ENCODE assay signal across 14 cellular contexts in the genomic region with DNA sequence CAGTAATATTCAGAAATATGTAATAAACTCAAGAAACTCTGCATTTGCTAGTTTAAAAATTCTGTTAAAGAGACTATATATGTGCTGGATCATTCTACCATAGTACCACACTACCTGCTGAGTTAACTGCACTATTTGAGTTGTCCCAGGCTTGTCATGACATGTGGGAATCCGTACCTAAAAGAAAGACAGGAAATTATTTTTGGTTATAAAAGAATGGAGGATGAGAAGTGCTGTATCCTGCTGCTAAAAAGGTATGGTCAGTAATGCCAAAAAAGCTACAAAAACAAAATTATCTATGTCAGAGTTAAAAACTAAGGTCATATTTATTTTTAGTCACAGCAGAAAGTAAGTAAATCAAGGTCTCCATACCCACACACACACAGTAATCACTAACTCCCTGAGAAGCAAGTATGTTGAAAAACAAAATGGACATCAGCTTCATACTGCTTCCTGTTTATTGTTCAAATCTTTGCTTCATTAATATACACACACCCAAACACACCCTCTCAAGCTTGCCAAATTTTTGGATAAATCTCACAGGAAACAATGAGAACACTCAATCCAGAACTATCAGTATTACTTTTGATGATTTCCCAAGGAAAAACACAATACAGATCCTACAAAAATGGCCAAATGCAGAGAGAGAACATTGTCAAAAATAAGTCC. TPM values are rescaled to one million over a fixed set of nuclear protein-coding genes. Genes with fewer than 3 reads are reported as not detected.
DNase-seq lines count a peak whose midpoint lies in the region; ATAC-seq, FAIRE-seq and TF ChIP-seq lines count a peak whose summit lies in the region.
"Had no signal": no experiment of that assay in that cellular context is flagged by ENCODE, and none has a peak within 500 bp of the region (broad histone marks: within the 10 kb centered on the region; RNA-seq: fewer than 3 reads in every experiment).

No MANE protein-coding gene starts in this region.

- peaks cover 14 to 19% (median 17%) of the 10 kb centered on the region in 4 donors for H3K4me1 Mint-ChIP-seq in CD4-positive, CD25-positive, alpha-beta regulatory T cell

- peaks cover 66% of the 10 kb centered on the region for H3K36me3 ChIP-seq in CD4-positive, CD25-positive, alpha-beta regulatory T cell (ENCODE audit: control insufficient read depth, insufficient read depth, low read length)
- peaks cover 10 to 11% of the 10 kb centered on the region in 2 donors for H3K36me3 ChIP-seq in small intestine (ENCODE audit: control insufficient read depth in 2 of 2, insufficient read depth in 2 of 2, low read length in 2 of 2)
- H3K36me3 ChIP-seq: colonic mucosa had no signal

- H3K36me3 Mint-ChIP-seq in CD4-positive, CD25-positive, alpha-beta regulatory T cell = peaks cover 29% of the 10 kb centered on the region

- no peak overlapping the region for H3K27ac ChIP-seq in CD4-positive, CD25-positive, alpha-beta regulatory T cell (ENCODE audit: insufficient read depth, low read length, poor library complexity, severe bottlenecking)
- H3K27ac ChIP-seq in small intestine (ENCODE audit: low read depth in 1 of 2, low read length in 1 of 2) = peak overlapping the region in 1 of 2 donors; percentile 44
- H3K27ac ChIP-seq: colonic mucosa, esophagus muscularis mucosa, neutrophil, SJSA1 had no signal

- ATAC-seq in CD4-positive, CD25-positive, alpha-beta regulatory T cell (ENCODE audit: low read depth in 2 of 2) = no peak

- no peak for FAIRE-seq in small intestine (lab: Jason Lieb, UNC)

- no peaks in the 10 kb centered on the region for H3K27me3 Mint-ChIP-seq in CD4-positive, CD25-positive, alpha-beta regulatory T cell

- H3K9me3 Mint-ChIP-seq in CD4-positive, CD25-positive, alpha-beta regulatory T cell = no peaks in the 10 kb centered on the region

- DNase-seq in CD4-positive, CD25-positive, alpha-beta regulatory T cell = no peak
- DNase-seq in NCI-H69 (lab: John Stamatoyannopoulos, UW) (peak; percentile 21), cardiac fibroblast (ENCODE audit: low read depth in 2 of 2) (peak; percentile 14 to 36), lung microvascular endothelial cell (ENCODE audit: low read depth in 2 of 2) (peak; percentile 20 to 71), ureter (ENCODE audit: low spot score) (no peak), COR-L47 (lab: John Stamatoyannopoulos, UW) (no peak), small intestine (no peak)
- DNase-seq in stimulated activated CD4-positive, alpha-beta T cell treated with anti-CD3 and anti-CD28 coated beads, Interleukin-15, amount 100 ng/mL, for 24 hours = no peak
- DNase-seq: colonic mucosa, MV-4-11, NCI-H2171 had no signal

- H3K4me3 ChIP-seq in CD4-positive, CD25-positive, alpha-beta regulatory T cell (ENCODE audit: low read depth, low read length) = no peak overlapping the region
- H3K4me3 ChIP-seq in cardiac fibroblast (replicated peaks in 1 of 2; ENCODE audit: low read depth in 2 of 2, low read length in 2 of 2) (no peak overlapping the region), small intestine (ENCODE audit: low read depth in 1 of 2, low read length in 2 of 2) (no peak overlapping the region)
- H3K4me3 ChIP-seq: colonic mucosa, esophagus muscularis mucosa, SJSA1 had no signal

- no peaks in the 10 kb centered on the region for H3K27me3 ChIP-seq in CD4-positive, CD25-positive, alpha-beta regulatory T cell (ENCODE audit: control insufficient read depth, insufficient read depth, low read length)
- no peaks in the 10 kb centered on the region for H3K27me3 ChIP-seq in small intestine (ENCODE audit: control insufficient read depth in 2 of 2, insufficient read depth in 2 of 2, low read length in 2 of 2)
- H3K27me3 ChIP-seq: colonic mucosa, esophagus muscularis mucosa, neutrophil, SJSA1 had no signal

- TF ChIP-seq CTCF in cardiac fibroblast (IDR thresholded peaks at IDR 0.05; ENCODE audit: low read depth, low read length) = no peak

- no peaks in the 10 kb centered on the region for H3K4me1 ChIP-seq in CD4-positive, CD25-positive, alpha-beta regulatory T cell (ENCODE audit: control insufficient read depth, insufficient read depth, low read length, poor library complexity, severe bottlenecking)
- no peaks in the 10 kb centered on the region for H3K4me1 ChIP-seq in small intestine (ENCODE audit: control insufficient read depth in 2 of 2, insufficient read depth in 1 of 2, low read depth in 1 of 2, low read length in 1 of 2)
- H3K4me1 ChIP-seq: colonic mucosa, SJSA1 had no signal

- no peak overlapping the region for H3K4me3 Mint-ChIP-seq in CD4-positive, CD25-positive, alpha-beta regulatory T cell

- H3K27ac Mint-ChIP-seq in CD4-positive, CD25-positive, alpha-beta regulatory T cell = peak overlapping the region in 2 of 3 donors; percentile 17 to 83

- 80 to 100% (median 92%) methylated on average over 1 of the region's 1 CpG for WGBS in small intestine, 3 donors

- no peaks in the 10 kb centered on the region for H3K9me3 ChIP-seq in CD4-positive, CD25-positive, alpha-beta regulatory T cell (ENCODE audit: control insufficient read depth in 2 of 2, low read length in 2 of 2)
- no peaks in the 10 kb centered on the region for H3K9me3 ChIP-seq in small intestine (ENCODE audit: control insufficient read depth, low read depth)
- H3K9me3 ChIP-seq: colonic mucosa, esophagus muscularis mucosa, neutrophil, SJSA1 had no signal

RNA-seq across cellular contexts. Expression of a gene that starts 33.7 kb away (rescaled TPM):
- total RNA-seq in CD4-positive, CD25-positive, alpha-beta regulatory T cell = 43.6 TPM
- polyA plus RNA-seq in CD4-positive, CD25-positive, alpha-beta regulatory T cell = 10 to 100 TPM; 28.3 to 34.2 (median 31.6) TPM
- total RNA-seq in lung microvascular endothelial cell (18.8 and 19.4 TPM in 2 replicates), ureter (50.9 TPM)
- polyA plus RNA-seq in small intestine = 1 to 10 TPM; 6.9 to 8.0 (median 7.6) TPM

Comparison
In these comparisons a context has a peak if more than half of its experiments do, and no peak if none do; other contexts are left out.
1. DNase-seq: peak in NCI-H69 (single experiment), cardiac fibroblast (2 of 2) and lung microvascular endothelial cell (2 of 2); none in CD4-positive, CD25-positive, alpha-beta regulatory T cell (0 of 3), ureter (single experiment), COR-L47 (single experiment), stimulated activated CD4-positive, alpha-beta T cell treated with anti-CD3 and anti-CD28 coated beads, Interleukin-15, amount 100 ng/mL, for 24 hours (single experiment) and small intestine (single experiment).